In the genomic region with DNA sequence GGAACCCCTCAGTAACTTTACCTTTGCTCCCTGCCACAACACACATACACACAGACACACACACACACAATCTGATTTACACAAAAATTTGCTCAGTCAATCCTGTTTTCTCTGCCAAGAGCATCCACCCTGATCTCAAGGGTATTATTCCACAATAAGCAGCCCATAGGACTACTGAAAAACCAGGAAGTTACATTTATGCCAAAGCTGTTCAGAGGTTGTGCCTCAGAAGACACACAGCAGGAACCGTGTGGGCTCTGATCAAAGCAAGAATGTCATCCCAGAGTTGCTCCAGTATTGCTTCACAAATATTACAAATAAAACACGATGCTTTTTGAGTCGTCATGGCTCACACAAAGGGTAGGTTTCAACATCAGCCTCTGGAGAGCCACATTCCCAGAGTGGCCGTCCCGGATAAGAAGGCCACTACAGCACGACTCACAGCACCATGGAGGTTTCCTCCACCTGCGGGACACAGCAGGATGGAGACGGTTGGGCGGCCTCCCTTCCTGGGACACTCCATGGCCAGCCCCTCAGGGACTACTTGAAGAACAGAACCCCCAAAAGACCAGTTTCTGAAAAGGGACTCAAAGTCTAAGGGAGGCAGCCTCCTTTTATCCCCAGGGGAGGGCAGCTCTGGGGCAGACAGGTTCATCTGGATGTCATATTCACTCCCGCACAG, we compare ENCODE assay signal across 9 cellular contexts. TPM values are rescaled to one million over a fixed set of nuclear protein-coding genes. Genes with fewer than 3 reads are reported as not detected.
DNase-seq lines count a peak whose midpoint lies in the region; ATAC-seq, FAIRE-seq and TF ChIP-seq lines count a peak whose summit lies in the region.
"Had no signal": no experiment of that assay in that cellular context is flagged by ENCODE, and none has a peak within 500 bp of the region (broad histone marks: within the 10 kb centered on the region; RNA-seq: fewer than 3 reads in every experiment).

No MANE protein-coding gene starts in this region.

- no peak for TF ChIP-seq CTCF in WI38 (IDR thresholded peaks at IDR 0.05; ENCODE audit: low read depth, low read length)
- no peak for TF ChIP-seq CTCF in gastroesophageal sphincter (IDR thresholded peaks at IDR 0.05)

- H3K4me1 ChIP-seq in gastroesophageal sphincter (peaks cover 0 to 31% (median 9%) of the 10 kb centered on the region in 3 donors), small intestine (ENCODE audit: control insufficient read depth in 2 of 2, insufficient read depth in 1 of 2, low read depth in 1 of 2, low read length in 1 of 2) (peaks cover 0 to 4% of the 10 kb centered on the region in 2 donors)

- peaks cover 0 to 8% of the 10 kb centered on the region in 2 donors for H3K36me3 ChIP-seq in gastroesophageal sphincter
- no peaks in the 10 kb centered on the region for H3K36me3 ChIP-seq in small intestine (ENCODE audit: control insufficient read depth in 2 of 2, insufficient read depth in 2 of 2, low read length in 2 of 2)

- no peak for TF ChIP-seq POLR2A in gastroesophageal sphincter (IDR thresholded peaks at IDR 0.05)

- H3K9me3 ChIP-seq in gastroesophageal sphincter (no peaks in the 10 kb centered on the region), small intestine (ENCODE audit: control insufficient read depth, low read depth) (no peaks in the 10 kb centered on the region)

- no peaks in the 10 kb centered on the region for H3K27me3 ChIP-seq in gastroesophageal sphincter
- no peaks in the 10 kb centered on the region for H3K27me3 ChIP-seq in small intestine (ENCODE audit: control insufficient read depth in 2 of 2, insufficient read depth in 2 of 2, low read length in 2 of 2)

- TF ChIP-seq EP300 in gastroesophageal sphincter (IDR thresholded peaks at IDR 0.05): no peak

- H3K4me3 ChIP-seq in GM08714 (ENCODE audit: low read length) (peak overlapping the region; percentile 88; the same call in 1 of the 2 replicates), WI38 (ENCODE audit: low read depth, low read length) (peak overlapping the region; percentile 83), gastroesophageal sphincter (peak overlapping the region in 1 of 2 donors; percentile 86), small intestine (ENCODE audit: low read depth in 1 of 2, low read length in 2 of 2) (peak overlapping the region; percentile 3 to 89)

- no peak for DNase-seq in small intestine
- DNase-seq in stimulated activated CD4-positive, alpha-beta T cell treated with anti-CD3 and anti-CD28 coated beads, Interleukin-2, amount 100 ng/mL, for 24 hours: no peak
- no peak for DNase-seq in middle frontal gyrus (ENCODE audit: extremely low spot score, low spot score)
- DNase-seq: KG1 had no signal

- peak overlapping the region in 3 of 4 donors; percentile 85 to 87 (median 85) for H3K27ac ChIP-seq in gastroesophageal sphincter
- H3K27ac ChIP-seq in small intestine (ENCODE audit: low read depth in 1 of 2, low read length in 1 of 2): peak overlapping the region in 1 of 2 donors; percentile 23

- no peak for FAIRE-seq in small intestine (lab: Jason Lieb, UNC)

- 67 to 72% methylated on average over 1 to 9 of the region's 10 CpGs for WGBS in gastroesophageal sphincter (ENCODE audit: low coverage in 1 of 2), 2 donors
- WGBS in small intestine, 3 donors: 63 to 78% (median 70%) methylated on average over 10 of the region's 10 CpGs

- ATAC-seq in gastroesophageal sphincter: peak; percentile 70
- no peak for ATAC-seq in GM18867 (IDR thresholded peaks at IDR 0.05; ENCODE audit: unreplicated experiment)
- ATAC-seq in HG02623 (IDR thresholded peaks at IDR 0.05; ENCODE audit: unreplicated experiment): no peak

RNA-seq across cellular contexts. Expression of gene AIFM2, which starts 1.6 kb away (rescaled TPM):
- total RNA-seq in gastroesophageal sphincter: 10 to 100 TPM; 11.8 to 23.3 (median 16.9) TPM
- polyA plus RNA-seq in small intestine: 10 to 100 TPM; 12.7 to 15.7 (median 14.4) TPM

RNA-seq across cellular contexts. Expression of gene TYSND1, which starts 15.5 kb away (rescaled TPM):
- total RNA-seq in gastroesophageal sphincter: 10 to 100 TPM in 3 of 4 donors, 1 to 10 TPM in 1; 6.9 to 13.4 (median 11.4) TPM
- polyA plus RNA-seq in small intestine: 10 to 100 TPM; 10.5 to 12.7 (median 12.2) TPM

RNA-seq across cellular contexts. Expression of gene SAR1A, which starts 39.3 kb away (rescaled TPM):
- total RNA-seq in gastroesophageal sphincter: 100 to 1,000 TPM in 1 of 4 donors, 10 to 100 TPM in 3; 86.0 to 122 (median 92.6) TPM
- polyA plus RNA-seq in small intestine: 10 to 100 TPM; 18.8 to 34.0 (median 18.9) TPM
